Comparison of ENCODE assay signal across 1 cellular context in genomic region chr21:39388811-39389155, GRCh38.
TF ChIP-seq lines count a peak whose summit lies in the region.

No MANE protein-coding gene starts in this region.

TF ChIP-seq in GM12878, 131 proteins besides CTCF, POLR2A, EP300 and RAD21 (continued from another document):
- TF ChIP-seq, protein P1, sequence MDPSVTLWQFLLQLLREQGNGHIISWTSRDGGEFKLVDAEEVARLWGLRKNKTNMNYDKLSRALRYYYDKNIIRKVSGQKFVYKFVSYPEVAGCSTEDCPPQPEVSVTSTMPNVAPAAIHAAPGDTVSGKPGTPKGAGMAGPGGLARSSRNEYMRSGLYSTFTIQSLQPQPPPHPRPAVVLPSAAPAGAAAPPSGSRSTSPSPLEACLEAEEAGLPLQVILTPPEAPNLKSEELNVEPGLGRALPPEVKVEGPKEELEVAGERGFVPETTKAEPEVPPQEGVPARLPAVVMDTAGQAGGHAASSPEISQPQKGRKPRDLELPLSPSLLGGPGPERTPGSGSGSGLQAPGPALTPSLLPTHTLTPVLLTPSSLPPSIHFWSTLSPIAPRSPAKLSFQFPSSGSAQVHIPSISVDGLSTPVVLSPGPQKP (IDR thresholded peaks at IDR 0.05; ENCODE audit: low read depth, low read length) = no peak
- no peak for TF ChIP-seq KLF5 (IDR thresholded peaks at IDR 0.05; ENCODE audit: partially characterized antibody)
- TF ChIP-seq, protein P2, sequence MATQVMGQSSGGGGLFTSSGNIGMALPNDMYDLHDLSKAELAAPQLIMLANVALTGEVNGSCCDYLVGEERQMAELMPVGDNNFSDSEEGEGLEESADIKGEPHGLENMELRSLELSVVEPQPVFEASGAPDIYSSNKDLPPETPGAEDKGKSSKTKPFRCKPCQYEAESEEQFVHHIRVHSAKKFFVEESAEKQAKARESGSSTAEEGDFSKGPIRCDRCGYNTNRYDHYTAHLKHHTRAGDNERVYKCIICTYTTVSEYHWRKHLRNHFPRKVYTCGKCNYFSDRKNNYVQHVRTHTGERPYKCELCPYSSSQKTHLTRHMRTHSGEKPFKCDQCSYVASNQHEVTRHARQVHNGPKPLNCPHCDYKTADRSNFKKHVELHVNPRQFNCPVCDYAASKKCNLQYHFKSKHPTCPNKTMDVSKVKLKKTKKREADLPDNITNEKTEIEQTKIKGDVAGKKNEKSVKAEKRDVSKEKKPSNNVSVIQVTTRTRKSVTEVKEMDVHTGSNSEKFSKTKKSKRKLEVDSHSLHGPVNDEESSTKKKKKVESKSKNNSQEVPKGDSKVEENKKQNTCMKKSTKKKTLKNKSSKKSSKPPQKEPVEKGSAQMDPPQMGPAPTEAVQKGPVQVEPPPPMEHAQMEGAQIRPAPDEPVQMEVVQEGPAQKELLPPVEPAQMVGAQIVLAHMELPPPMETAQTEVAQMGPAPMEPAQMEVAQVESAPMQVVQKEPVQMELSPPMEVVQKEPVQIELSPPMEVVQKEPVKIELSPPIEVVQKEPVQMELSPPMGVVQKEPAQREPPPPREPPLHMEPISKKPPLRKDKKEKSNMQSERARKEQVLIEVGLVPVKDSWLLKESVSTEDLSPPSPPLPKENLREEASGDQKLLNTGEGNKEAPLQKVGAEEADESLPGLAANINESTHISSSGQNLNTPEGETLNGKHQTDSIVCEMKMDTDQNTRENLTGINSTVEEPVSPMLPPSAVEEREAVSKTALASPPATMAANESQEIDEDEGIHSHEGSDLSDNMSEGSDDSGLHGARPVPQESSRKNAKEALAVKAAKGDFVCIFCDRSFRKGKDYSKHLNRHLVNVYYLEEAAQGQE (IDR thresholded peaks at IDR 0.05; ENCODE audit: low read depth, low read length) = no peak
